Comparison of ENCODE assay signal across 37 cellular contexts in genomic region chr1:199197695-199198094, GRCh38.
"Had no signal": no experiment of that assay in that cellular context is flagged by ENCODE, and none has a peak within 500 bp of the region (broad histone marks: within the 10 kb centered on the region; RNA-seq: fewer than 3 reads in every experiment).

No MANE protein-coding gene starts in this region.

- H3K36me3 Mint-ChIP-seq: activated naive CD4-positive, alpha-beta T cell treated with anti-CD3 and anti-CD28 coated beads, Interleukin-2, amount 10 ng/mL, durations not matched to agents 7 days and 5 days; activated naive CD4-positive, alpha-beta T cell treated with anti-CD3 and anti-CD28 coated beads, Interleukin-2, amount 50 U/mL, for 24 hours; activated naive CD4-positive, alpha-beta T cell treated with anti-CD3 and anti-CD28 coated beads, Interleukin-2, amount 50 U/mL, for 72 hours; activated naive CD8-positive, alpha-beta T cell treated with anti-CD3 and anti-CD28 coated beads for 36 hours; brain had no signal

- H3K36me3 ChIP-seq: adrenal gland, ascending aorta, brain microvascular endothelial cell, breast epithelium, cardiac muscle cell had no signal

- H3K27ac Mint-ChIP-seq: activated naive CD4-positive, alpha-beta T cell treated with anti-CD3 and anti-CD28 coated beads for 36 hours; activated naive CD4-positive, alpha-beta T cell treated with anti-CD3 and anti-CD28 coated beads, Interleukin-2, amount 10 ng/mL, durations not matched to agents 7 days and 5 days; activated naive CD4-positive, alpha-beta T cell treated with anti-CD3 and anti-CD28 coated beads, Interleukin-2, amount 50 U/mL, for 24 hours; activated naive CD4-positive, alpha-beta T cell treated with anti-CD3 and anti-CD28 coated beads, Interleukin-2, amount 50 U/mL, for 72 hours; activated naive CD8-positive, alpha-beta T cell; activated naive CD8-positive, alpha-beta T cell treated with anti-CD3 and anti-CD28 coated beads for 36 hours; activated naive CD8-positive, alpha-beta T cell treated with anti-CD3 and anti-CD28 coated beads, Interleukin-2, amount 10 ng/mL, durations not matched to agents 7 days and 5 days; activated naive CD8-positive, alpha-beta T cell treated with anti-CD3 and anti-CD28 coated beads, Interleukin-2, amount 50 U/mL, for 24 hours; activated T-cell treated with anti-CD3 and anti-CD28 coated beads, Interleukin-2, amount 50 U/mL, for 24 hours; activated T-cell treated with anti-CD3 and anti-CD28 coated beads, Interleukin-2, amount 50 U/mL, for 72 hours; activated T-helper 1 cell treated with anti-CD3 and anti-CD28 coated beads, Interleukin-12 subunit alpha, Interleukin-12 subunit beta, Interleukin-2, Interleukin-4 antibody, amounts not matched to agents 30 ng/mL and 10 ng/mL and 1 ng/mL, durations not matched to agents 14 hours and 24 hours and 36 hours; activated T-helper 17 cell treated with anti-CD3 and anti-CD28 coated beads, Interleukin-2, amount 50 U/mL, for 72 hours; activated T-helper 2 cell treated with anti-CD3 and anti-CD28 coated beads, Interferon-gamma antibody, Interleukin-2, Interleukin-4, amounts not matched to agents 10 μg/mL and 5 μg/mL and 100 μg/mL, durations not matched to agents 14 hours and 24 hours and 36 hours; brain had no signal

- H3K4me1 ChIP-seq: adrenal gland, ascending aorta, body of pancreas, breast epithelium had no signal

- ATAC-seq: activated naive CD4-positive, alpha-beta T cell treated with anti-CD3 and anti-CD28 coated beads, Interleukin-2, amount 50 U/mL, for 72 hours; activated naive CD8-positive, alpha-beta T cell treated with anti-CD3 and anti-CD28 coated beads, Interleukin-2, amount 50 U/mL, for 24 hours; activated T-cell treated with anti-CD3 and anti-CD28 coated beads, Interleukin-2, amount 50 U/mL, for 4 hours; activated T-cell treated with anti-CD3 and anti-CD28 coated beads, Interleukin-2, amount 50 U/mL, for 72 hours; activated T-helper 17 cell treated with anti-CD3 and anti-CD28 coated beads, Interleukin-2, amount 50 U/mL, for 72 hours; body of pancreas had no signal

- H3K27me3 Mint-ChIP-seq: activated naive CD4-positive, alpha-beta T cell treated with anti-CD3 and anti-CD28 coated beads, Interleukin-2, amount 10 ng/mL, durations not matched to agents 7 days and 5 days; activated naive CD4-positive, alpha-beta T cell treated with anti-CD3 and anti-CD28 coated beads, Interleukin-2, amount 50 U/mL, for 24 hours; activated naive CD8-positive, alpha-beta T cell; activated naive CD8-positive, alpha-beta T cell treated with anti-CD3 and anti-CD28 coated beads, Interleukin-2, amount 10 ng/mL, durations not matched to agents 7 days and 5 days; activated naive CD8-positive, alpha-beta T cell treated with anti-CD3 and anti-CD28 coated beads, Interleukin-2, amount 50 U/mL, for 24 hours; activated T-cell treated with anti-CD3 and anti-CD28 coated beads, Interleukin-2, amount 50 U/mL, for 24 hours; activated T-helper 17 cell treated with anti-CD3 and anti-CD28 coated beads, Interleukin-2, amount 50 U/mL, for 72 hours; brain; central memory CD8-positive, alpha-beta T cell had no signal

- H3K4me3 ChIP-seq: adrenal gland, ascending aorta, body of pancreas, breast epithelium, cardiac muscle cell had no signal

- H3K4me3 Mint-ChIP-seq: activated naive CD4-positive, alpha-beta T cell treated with anti-CD3 and anti-CD28 coated beads for 36 hours; activated naive CD4-positive, alpha-beta T cell treated with anti-CD3 and anti-CD28 coated beads, Interleukin-2, amount 10 ng/mL, durations not matched to agents 7 days and 5 days; activated naive CD4-positive, alpha-beta T cell treated with anti-CD3 and anti-CD28 coated beads, Interleukin-2, amount 50 U/mL, for 24 hours; activated naive CD8-positive, alpha-beta T cell; activated naive CD8-positive, alpha-beta T cell treated with anti-CD3 and anti-CD28 coated beads for 36 hours; activated naive CD8-positive, alpha-beta T cell treated with anti-CD3 and anti-CD28 coated beads, Interleukin-2, amount 10 ng/mL, durations not matched to agents 7 days and 5 days; activated naive CD8-positive, alpha-beta T cell treated with anti-CD3 and anti-CD28 coated beads, Interleukin-2, amount 50 U/mL, for 24 hours; activated T-cell treated with anti-CD3 and anti-CD28 coated beads, Interleukin-2, amount 50 U/mL, for 24 hours; activated T-cell treated with anti-CD3 and anti-CD28 coated beads, Interleukin-2, amount 50 U/mL, for 4 hours; activated T-cell treated with anti-CD3 and anti-CD28 coated beads, Interleukin-2, amount 50 U/mL, for 72 hours; activated T-helper 1 cell treated with anti-CD3 and anti-CD28 coated beads, Interleukin-12 subunit alpha, Interleukin-12 subunit beta, Interleukin-2, Interleukin-4 antibody, amounts not matched to agents 30 ng/mL and 10 ng/mL and 1 ng/mL, durations not matched to agents 14 hours and 24 hours and 36 hours; activated T-helper 17 cell treated with anti-CD3 and anti-CD28 coated beads, Interleukin-2, amount 50 U/mL, for 72 hours; brain; central memory CD8-positive, alpha-beta T cell had no signal

- DNase-seq: activated effector memory CD4-positive, alpha-beta T cell treated with anti-CD3 and anti-CD28 coated beads, Interleukin-2, amount 50 U/mL, for 16 hours; activated effector memory CD4-positive, alpha-beta T cell treated with Interleukin-2 at 50 U/mL for 16 hours; activated gamma-delta T cell; activated gamma-delta T cell treated with Interleukin-2 at 50 U/mL for 16 hours; activated naive CD4-positive, alpha-beta T cell; activated naive CD4-positive, alpha-beta T cell treated with anti-CD3 and anti-CD28 coated beads for 36 hours; activated naive CD4-positive, alpha-beta T cell treated with anti-CD3 and anti-CD28 coated beads, Interleukin-2, amount 10 ng/mL, durations not matched to agents 7 days and 5 days; activated naive CD4-positive, alpha-beta T cell treated with anti-CD3 and anti-CD28 coated beads, Interleukin-2, amount 50 U/mL, for 16 hours; activated naive CD4-positive, alpha-beta T cell treated with Interleukin-2 at 50 U/mL for 16 hours; activated naive CD8-positive, alpha-beta T cell treated with anti-CD3 and anti-CD28 coated beads for 36 hours; activated naive CD8-positive, alpha-beta T cell treated with anti-CD3 and anti-CD28 coated beads, Interleukin-2, amount 10 ng/mL, durations not matched to agents 7 days and 5 days; activated naive CD8-positive, alpha-beta T cell treated with anti-CD3 and anti-CD28 coated beads, Interleukin-2, amount 50 U/mL, for 24 hours; activated T-cell treated with anti-CD3 and anti-CD28 coated beads, Interleukin-2, amount 50 U/mL, for 24 hours; activated T-cell treated with anti-CD3 and anti-CD28 coated beads, Interleukin-2, amount 50 U/mL, for 4 hours; activated T-cell treated with anti-CD3 and anti-CD28 coated beads, Interleukin-2, amount 50 U/mL, for 48 hours; activated T-cell treated with anti-CD3 and anti-CD28 coated beads, Interleukin-2, amount 50 U/mL, for 72 hours; adrenal gland; amniotic stem cell; amygdala; anterior cingulate cortex; aorta; body of pancreas; brain microvascular endothelial cell; caudate nucleus; central memory CD4-positive, alpha-beta T cell; cerebellar nuclear complex had no signal

- H3K9me3 Mint-ChIP-seq: activated naive CD4-positive, alpha-beta T cell treated with anti-CD3 and anti-CD28 coated beads for 36 hours; activated naive CD4-positive, alpha-beta T cell treated with anti-CD3 and anti-CD28 coated beads, Interleukin-2, amount 10 ng/mL, durations not matched to agents 7 days and 5 days; activated naive CD4-positive, alpha-beta T cell treated with anti-CD3 and anti-CD28 coated beads, Interleukin-2, amount 50 U/mL, for 24 hours; activated naive CD4-positive, alpha-beta T cell treated with anti-CD3 and anti-CD28 coated beads, Interleukin-2, amount 50 U/mL, for 72 hours; activated naive CD8-positive, alpha-beta T cell treated with anti-CD3 and anti-CD28 coated beads for 36 hours; activated naive CD8-positive, alpha-beta T cell treated with anti-CD3 and anti-CD28 coated beads, Interleukin-2, amount 50 U/mL, for 24 hours; activated T-cell treated with anti-CD3 and anti-CD28 coated beads, Interleukin-2, amount 50 U/mL, for 4 hours; activated T-helper 1 cell treated with anti-CD3 and anti-CD28 coated beads, Interleukin-12 subunit alpha, Interleukin-12 subunit beta, Interleukin-2, Interleukin-4 antibody, amounts not matched to agents 30 ng/mL and 10 ng/mL and 1 ng/mL, durations not matched to agents 14 hours and 24 hours and 36 hours; activated T-helper 17 cell treated with anti-CD3 and anti-CD28 coated beads, Interleukin-2, amount 50 U/mL, for 72 hours; activated T-helper 2 cell treated with anti-CD3 and anti-CD28 coated beads, Interferon-gamma antibody, Interleukin-2, Interleukin-4, amounts not matched to agents 10 μg/mL and 5 μg/mL and 100 μg/mL, durations not matched to agents 14 hours and 24 hours and 36 hours; central memory CD8-positive, alpha-beta T cell had no signal

- H3K4me1 Mint-ChIP-seq: activated naive CD4-positive, alpha-beta T cell treated with anti-CD3 and anti-CD28 coated beads, Interleukin-2, amount 10 ng/mL, durations not matched to agents 7 days and 5 days; activated naive CD8-positive, alpha-beta T cell treated with anti-CD3 and anti-CD28 coated beads, Interleukin-2, amount 10 ng/mL, durations not matched to agents 7 days and 5 days; activated naive CD8-positive, alpha-beta T cell treated with anti-CD3 and anti-CD28 coated beads, Interleukin-2, amount 50 U/mL, for 24 hours; activated T-helper 17 cell treated with anti-CD3 and anti-CD28 coated beads, Interleukin-2, amount 50 U/mL, for 72 hours; brain; central memory CD8-positive, alpha-beta T cell had no signal

- H3K27ac ChIP-seq: adrenal gland, ascending aorta, body of pancreas, brain microvascular endothelial cell, breast epithelium, cardiac muscle cell had no signal

- H3K9me3 ChIP-seq: adrenal gland, ascending aorta, body of pancreas, breast epithelium had no signal
